Comparison of ENCODE assay signal across 20 cellular contexts in the genomic region with DNA sequence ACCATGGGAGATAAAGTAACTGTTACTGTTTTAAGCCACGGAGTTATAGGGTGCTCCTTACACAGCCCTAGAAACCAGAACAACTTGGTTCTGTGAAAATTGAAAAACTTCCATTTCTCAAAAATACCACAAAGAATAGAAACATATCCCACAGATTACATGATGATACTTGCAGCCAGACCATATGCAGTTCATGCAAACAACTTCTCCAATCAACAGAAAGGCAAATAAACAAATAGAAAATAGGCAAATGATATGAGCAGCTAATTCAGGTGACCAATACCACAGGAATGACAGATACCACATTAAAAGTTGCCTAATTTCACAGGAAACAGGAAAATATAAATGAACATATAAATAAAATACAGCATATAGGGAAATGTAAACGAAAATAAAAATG.
"Had no signal": no experiment of that assay in that cellular context is flagged by ENCODE, and none has a peak within 500 bp of the region (broad histone marks: within the 10 kb centered on the region; RNA-seq: fewer than 3 reads in every experiment).

No MANE protein-coding gene starts in this region.

- H3K4me3 ChIP-seq: dorsolateral prefrontal cortex, gastrocnemius medialis, lung, psoas muscle, right lobe of liver, spleen, tibial artery, upper lobe of left lung, uterus had no signal

- H3K27me3 ChIP-seq: dorsolateral prefrontal cortex, gastrocnemius medialis, right lobe of liver, spleen, tibial artery, upper lobe of left lung, uterus had no signal

- DNase-seq: cortex of kidney; dorsolateral prefrontal cortex; effector CD8-positive, alpha-beta T cell; gastrocnemius medialis; glutamatergic neuron; left ventricle myocardium superior; naive B cell; occipital lobe; psoas muscle; retina; right lobe of liver; spleen; stimulated activated CD4-positive, alpha-beta T cell treated with anti-CD3 and anti-CD28 coated beads, Interleukin-15, amount 100 ng/mL, for 24 hours; stimulated activated CD4-positive, alpha-beta T cell treated with anti-CD3 and anti-CD28 coated beads, Interleukin-1b, Interleukin-23, amount 100 ng/mL, for 48 hours; stimulated activated CD4-positive, alpha-beta T cell treated with anti-CD3 and anti-CD28 coated beads, Interleukin-4, amount 100 ng/mL, for 24 hours; tibial artery; upper lobe of left lung; uterus had no signal

- FAIRE-seq: keratinocyte had no signal

- H3K9me3 ChIP-seq: gastrocnemius medialis, psoas muscle, tibial artery, uterus had no signal

- H3K4me1 ChIP-seq: gastrocnemius medialis, psoas muscle, right lobe of liver, spleen, tibial artery, upper lobe of left lung, uterus had no signal

- H3K27ac ChIP-seq: dorsolateral prefrontal cortex, gastrocnemius medialis, psoas muscle, right lobe of liver, spleen, tibial artery, upper lobe of left lung, uterus had no signal

- H3K36me3 ChIP-seq: gastrocnemius medialis, right lobe of liver, spleen, tibial artery, upper lobe of left lung, uterus had no signal
